ENCODE assay signal across 10 cellular contexts in the genomic region with DNA sequence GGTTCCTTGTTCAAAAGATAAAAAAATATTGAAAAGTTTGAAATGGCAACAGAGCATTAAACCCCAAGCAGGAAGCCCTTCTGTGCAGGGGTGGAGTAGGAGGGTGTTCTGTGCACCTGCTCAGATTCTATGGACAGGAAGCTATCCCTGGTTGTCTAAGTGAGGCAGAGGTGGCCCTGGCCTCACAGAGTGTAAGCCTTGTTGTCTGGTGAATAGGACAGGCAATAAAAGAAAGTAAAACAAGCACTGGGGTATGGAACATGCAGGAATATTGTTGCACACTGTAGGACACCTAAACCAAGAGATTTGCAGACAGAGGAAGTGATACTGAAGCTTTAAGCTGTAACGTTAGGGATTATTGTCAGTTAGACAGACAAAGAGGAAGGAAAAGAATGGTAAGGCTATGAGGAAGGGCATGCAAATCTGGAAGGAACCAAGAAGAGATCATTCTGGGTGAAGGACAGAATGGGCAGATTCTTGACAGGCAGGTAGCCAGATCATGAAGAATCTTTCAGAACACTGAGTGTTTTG.
A peak's percentile ranks its signal among the peaks of the same experiment; 100 is the strongest.
DNase-seq lines count a peak whose midpoint lies in the region; ATAC-seq, FAIRE-seq and TF ChIP-seq lines count a peak whose summit lies in the region.
"Had no signal": no experiment of that assay in that cellular context is flagged by ENCODE, and none has a peak within 500 bp of the region (broad histone marks: within the 10 kb centered on the region; RNA-seq: fewer than 3 reads in every experiment).

No MANE protein-coding gene starts in this region.

- no peaks in the 10 kb centered on the region for H3K36me3 ChIP-seq in right lobe of liver
- H3K36me3 ChIP-seq in HepG2 (replicated peaks in 1 of 2; ENCODE audit: control insufficient read depth in 1 of 2, insufficient read depth in 2 of 2, low read length in 2 of 2) = no peaks in the 10 kb centered on the region
- no peaks in the 10 kb centered on the region; the same call in 1 of the 2 replicates for H3K36me3 ChIP-seq in OCI-LY7 (ENCODE audit: insufficient read depth, low read length)
- H3K36me3 ChIP-seq in transverse colon = no peaks in the 10 kb centered on the region

- H3K9me3 ChIP-seq in right lobe of liver (no peaks in the 10 kb centered on the region), HepG2 (ENCODE audit: low read length) (no peaks in the 10 kb centered on the region), OCI-LY7 (ENCODE audit: low read length) (peaks cover 4% of the 10 kb centered on the region; the same call in 1 of the 2 replicates), transverse colon (no peaks in the 10 kb centered on the region)

- H3K27me3 Mint-ChIP-seq in progenitor cell of endocrine pancreas (no peaks in the 10 kb centered on the region), endothelial cell (ENCODE audit: unreplicated experiment) (no peaks in the 10 kb centered on the region)

- intact Hi-C loops in right lobe of liver (cut with DNase I) (no loop called here), HepG2 (cut with micrococcal nuclease; ENCODE audit: unreplicated experiment) (no loop called here), OCI-LY7 (cut with micrococcal nuclease; ENCODE audit: unreplicated experiment) (loop anchor here (1.0 to 2.0 kb wide), 4 partner anchors 13 to 167 kb away; no protein-coding TSS in a partner anchor), transverse colon (cut with DNase I; ENCODE audit: low total_unique reads) (no loop called here)

- H3K9me3 Mint-ChIP-seq in progenitor cell of endocrine pancreas (ENCODE audit: low read depth) = peaks cover 9% of the 10 kb centered on the region
- no peaks in the 10 kb centered on the region for H3K9me3 Mint-ChIP-seq in endothelial cell (ENCODE audit: unreplicated experiment)

- no peak overlapping the region for H3K27ac Mint-ChIP-seq in progenitor cell of endocrine pancreas
- H3K27ac Mint-ChIP-seq in endothelial cell (ENCODE audit: unreplicated experiment) = no peak overlapping the region

- no peak for TF ChIP-seq RAD21 in HepG2 (CRISPR knock-in tag; IDR thresholded peaks at IDR 0.05)

- POLR2A ChIA-PET in HepG2 (lab: Yijun Ruan, JAX) = no interaction called here
- POLR2A ChIA-PET in OCI-LY7 (lab: Charles Lee) = interaction anchor here (0.6 to 2.5 kb wide), 14 partner anchors 9 to 220 kb away, joined by 3 to 16 read pairs (median 4); partner anchors contain the start of gene TBC1D7

- H3K9me2 ChIP-seq in OCI-LY7 (ENCODE audit: insufficient read depth, low read length) = no peaks in the 10 kb centered on the region

- H3K27ac ChIP-seq in right lobe of liver = no peak overlapping the region
- H3K27ac ChIP-seq in HepG2 (ENCODE audit: extremely low read length, insufficient read depth, low read length) = no peak overlapping the region
- peak overlapping the region; percentile 94 for H3K27ac ChIP-seq in OCI-LY7 (ENCODE audit: low read depth, low read length, poor library complexity, severe bottlenecking)
- H3K27ac ChIP-seq in transverse colon = no peak overlapping the region

- H3K9ac ChIP-seq in HepG2 (ENCODE audit: insufficient read depth, low read depth, low read length) = no peak overlapping the region

- peaks cover 4% of the 10 kb centered on the region for H3K36me3 Mint-ChIP-seq in progenitor cell of endocrine pancreas (ENCODE audit: insufficient read depth)
- peaks cover 22% of the 10 kb centered on the region for H3K36me3 Mint-ChIP-seq in endothelial cell (ENCODE audit: low read depth, unreplicated experiment)

- in situ Hi-C loops in HepG2 (cut with HindIII; ENCODE audit: extremely low pct_ligation_motif_present, low pct_unique_long_range_greater_than_20kb) (no loop called here), transverse colon (cut with MboI; ENCODE audit: low pct_ligation_motif_present in 1 of 4, low pct_unique_long_range_greater_than_20kb in 1 of 4, low sequenced_read_pairs in 3 of 4) (no loop called here)

- no peaks in the 10 kb centered on the region for H3K4me1 ChIP-seq in right lobe of liver
- H3K4me1 ChIP-seq in HepG2 (ENCODE audit: insufficient read depth, low read length) = peaks cover 6% of the 10 kb centered on the region
- peaks cover 63% of the 10 kb centered on the region for H3K4me1 ChIP-seq in OCI-LY7 (ENCODE audit: insufficient read depth, low read length, poor library complexity, severe bottlenecking)
- H3K4me1 ChIP-seq in transverse colon = no peaks in the 10 kb centered on the region

- DNase-seq in right lobe of liver (no peak), HepG2 (ENCODE audit: low spot score) (no peak), OCI-LY7 (ENCODE audit: low spot score) (peak; percentile 97), transverse colon (peak; percentile 19), progenitor cell of endocrine pancreas (ENCODE audit: low spot score, unreplicated experiment) (no peak), endothelial cell (ENCODE audit: low spot score) (no peak), SHP77 (lab: John Stamatoyannopoulos, UW) (no peak)
- DNase-seq: CD4-positive, alpha-beta memory T cell; hypothalamus had no signal

- H2AFZ ChIP-seq in HepG2 (ENCODE audit: low read length) (no peak overlapping the region), OCI-LY7 (ENCODE audit: low read length) (peak overlapping the region; percentile 34; the same call in 1 of the 2 replicates)

- H3K4me3 Mint-ChIP-seq in progenitor cell of endocrine pancreas (ENCODE audit: low read depth) (no peak overlapping the region), endothelial cell (ENCODE audit: unreplicated experiment) (no peak overlapping the region)

- H4K20me1 ChIP-seq in HepG2 (ENCODE audit: insufficient read depth, low read length) (no peaks in the 10 kb centered on the region), OCI-LY7 (ENCODE audit: insufficient read depth, low read length) (no peaks in the 10 kb centered on the region)

- ATAC-seq in right lobe of liver = peak; percentile 37 to 68 (median 58)
- no peak for ATAC-seq in HepG2
- peak; percentile 47 for ATAC-seq in HG02981 (IDR thresholded peaks at IDR 0.05; ENCODE audit: unreplicated experiment)

- H3K4me1 Mint-ChIP-seq in progenitor cell of endocrine pancreas (ENCODE audit: low read depth) (no peaks in the 10 kb centered on the region), endothelial cell (ENCODE audit: unreplicated experiment) (no peaks in the 10 kb centered on the region)

- TF ChIP-seq POLR2A in right lobe of liver (IDR thresholded peaks at IDR 0.05) = no peak
- TF ChIP-seq POLR2A in HepG2 (IDR thresholded peaks at IDR 0.05; ENCODE audit: insufficient read depth in 1 of 2, low read depth in 2 of 2, low read length in 2 of 2) = no peak
- TF ChIP-seq POLR2A in transverse colon (IDR thresholded peaks at IDR 0.05) = no peak

- WGBS in right lobe of liver (ENCODE audit: insufficient coverage, low coverage, low lambda C conversion rate, missing lambda C conversion rate) = 36% methylated on average over 1 of the region's 1 CpG
- WGBS in HepG2 (ENCODE audit: low lambda C conversion rate) = 2% methylated on average over 1 of the region's 1 CpG
- 46 to 52% methylated on average over 1 of the region's 1 CpG for WGBS in transverse colon (ENCODE audit: low coverage in 1 of 2), 2 donors

- H3K27me3 ChIP-seq in right lobe of liver (no peaks in the 10 kb centered on the region), HepG2 (ENCODE audit: control insufficient read depth in 1 of 2, insufficient read depth in 2 of 2, low read length in 2 of 2) (no peaks in the 10 kb centered on the region), transverse colon (no peaks in the 10 kb centered on the region)

- no peak overlapping the region for H3K4me2 ChIP-seq in HepG2 (ENCODE audit: low read depth, low read length)
- peak overlapping the region; percentile 80 for H3K4me2 ChIP-seq in OCI-LY7 (ENCODE audit: low read length)

- TF ChIP-seq EP300 in HepG2 (IDR thresholded peaks at IDR 0.05; ENCODE audit: low read depth in 2 of 2, low read length in 2 of 2) (no peak), HepG2 (CRISPR knock-in tag; IDR thresholded peaks at IDR 0.05; ENCODE audit: borderline replicate concordance) (no peak), transverse colon (IDR thresholded peaks at IDR 0.05; ENCODE audit: low read depth) (no peak)

- no peak overlapping the region for H3K4me3 ChIP-seq in right lobe of liver
- H3K4me3 ChIP-seq in HepG2 (replicated peaks in 1 of 3; ENCODE audit: insufficient read depth in 1 of 3, low read depth in 2 of 3, low read length in 3 of 3) = no peak overlapping the region
- H3K4me3 ChIP-seq in OCI-LY7 (ENCODE audit: low read depth, low read length, poor library complexity, severe bottlenecking) = peak overlapping the region; percentile 59
- no peak overlapping the region for H3K4me3 ChIP-seq in transverse colon

- BruUV-seq in HepG2 (replicated peaks; lab: Mats Ljungman, UMichigan) = no TSS peak
- BruUV-seq in OCI-LY7 (replicated peaks; lab: Mats Ljungman, UMichigan) = no TSS peak

- CTCF ChIA-PET in HepG2 (lab: Yijun Ruan, JAX; ENCODE audit: low intra/inter-chr PET ratio, low total read pairs) = no interaction called here
- CTCF ChIA-PET in OCI-LY7 (lab: Charles Lee; ENCODE audit: unreplicated experiment) = interaction anchor here (0.7 to 1.0 kb wide), 2 partner anchors 24 to 67 kb away, joined by 3 to 4 read pairs; no protein-coding TSS in a partner anchor

- TF ChIP-seq CTCF in right lobe of liver (IDR thresholded peaks at IDR 0.05) (no peak), HepG2 (CRISPR knock-in tag; IDR thresholded peaks at IDR 0.05) (no peak), OCI-LY7 (conservative IDR thresholded peaks at IDR 0.05; ENCODE audit: low read length) (no peak), transverse colon (IDR thresholded peaks at IDR 0.05) (no peak), progenitor cell of endocrine pancreas (IDR thresholded peaks at IDR 0.05; ENCODE audit: unreplicated experiment) (no peak), endothelial cell (IDR thresholded peaks at IDR 0.05; ENCODE audit: unreplicated experiment) (no peak)

- FAIRE-seq in HepG2 (lab: Jason Lieb, UNC) = no peak

- H3K79me2 ChIP-seq in HepG2 (ENCODE audit: insufficient read depth, low read length) (no peaks in the 10 kb centered on the region), OCI-LY7 (ENCODE audit: insufficient read depth, low read depth, low read length) (no peaks in the 10 kb centered on the region)

TF ChIP-seq in HepG2, 621 proteins besides CTCF, POLR2A, EP300 and RAD21 (continues in another document):
- no peak for TF ChIP-seq HOXA3 (CRISPR knock-in tag; IDR thresholded peaks at IDR 0.05)
- TF ChIP-seq SMYD3 (CRISPR knock-in tag; IDR thresholded peaks at IDR 0.05) = no peak
- TF ChIP-seq, protein P1, sequence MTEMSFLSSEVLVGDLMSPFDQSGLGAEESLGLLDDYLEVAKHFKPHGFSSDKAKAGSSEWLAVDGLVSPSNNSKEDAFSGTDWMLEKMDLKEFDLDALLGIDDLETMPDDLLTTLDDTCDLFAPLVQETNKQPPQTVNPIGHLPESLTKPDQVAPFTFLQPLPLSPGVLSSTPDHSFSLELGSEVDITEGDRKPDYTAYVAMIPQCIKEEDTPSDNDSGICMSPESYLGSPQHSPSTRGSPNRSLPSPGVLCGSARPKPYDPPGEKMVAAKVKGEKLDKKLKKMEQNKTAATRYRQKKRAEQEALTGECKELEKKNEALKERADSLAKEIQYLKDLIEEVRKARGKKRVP (CRISPR knock-in tag; IDR thresholded peaks at IDR 0.05) = no peak
- TF ChIP-seq ZNF878 (CRISPR knock-in tag; IDR thresholded peaks at IDR 0.05) = no peak
- TF ChIP-seq SIX4 (CRISPR knock-in tag; IDR thresholded peaks at IDR 0.05) = no peak

Comparison
In these comparisons a context has a peak if more than half of its experiments do, and no peak if none do; other contexts are left out.
1. DNase-seq: peak in OCI-LY7 (single experiment) and transverse colon (single experiment); none in right lobe of liver (0 of 3), HepG2 (single experiment), progenitor cell of endocrine pancreas (single experiment), endothelial cell (single experiment) and SHP77 (0 of 2).